8 cellular contexts compared by ENCODE assay signal in genomic region chr5:173326501-173326960, GRCh38. TPM values are rescaled to one million over a fixed set of nuclear protein-coding genes. Genes with fewer than 3 reads are reported as not detected.
DNase-seq lines count a peak whose midpoint lies in the region; ATAC-seq lines count a peak whose summit lies in the region.

No MANE protein-coding gene starts in this region.

- peaks cover 46% of the 10 kb centered on the region for H3K27me3 ChIP-seq in HUES64 (ENCODE audit: insufficient read depth, low read length)

- H3K4me1 ChIP-seq in HUES64 (ENCODE audit: insufficient read depth, low read length) (peaks cover 12% of the 10 kb centered on the region), mesodermal cell (ENCODE audit: control insufficient read depth, insufficient read depth, low read length, poor library complexity, severe bottlenecking) (peaks cover 15% of the 10 kb centered on the region)

- 0 out of 2 replicates have a peak overlapping the region, but pooled peaks have one; percentile 0 for H3K9ac ChIP-seq in HUES64 (ENCODE audit: low read depth, low read length)

- DNase-seq in CMK (ENCODE audit: low read depth) (peak; percentile 54), astrocyte of the hippocampus (ENCODE audit: low read depth, low spot score) (peak; percentile 91)

- H3K27ac ChIP-seq in HUES64 (ENCODE audit: low read depth, low read length) (no peak overlapping the region), mesodermal cell (ENCODE audit: low read depth, low read length, severe bottlenecking) (no peak overlapping the region)

- ATAC-seq in HG02840 (IDR thresholded peaks at IDR 0.05; ENCODE audit: low FRiP score, unreplicated experiment) (no peak), GM18909 (IDR thresholded peaks at IDR 0.05; ENCODE audit: poor library complexity, unreplicated experiment) (no peak), GM21515 (IDR thresholded peaks at IDR 0.05; ENCODE audit: unreplicated experiment) (no peak), HG03045 (IDR thresholded peaks at IDR 0.05; ENCODE audit: unreplicated experiment) (no peak)

- H3K36me3 ChIP-seq in HUES64 (ENCODE audit: insufficient read depth, low read length): peaks cover 46% of the 10 kb centered on the region
- H3K36me3 ChIP-seq in mesodermal cell (ENCODE audit: control insufficient read depth, insufficient read depth, low read length): peaks cover 43% of the 10 kb centered on the region

- H3K9me3 ChIP-seq in HUES64 (ENCODE audit: insufficient read depth, low read depth, low read length) (no peaks in the 10 kb centered on the region), mesodermal cell (ENCODE audit: control insufficient read depth, low read length) (no peaks in the 10 kb centered on the region)

- WGBS in HUES64: 2% methylated on average over 15 of the region's 15 CpGs
- 5 to 11% methylated on average over 6 to 13 of the region's 15 CpGs for WGBS in mesodermal cell (ENCODE audit: insufficient coverage in 2 of 2), 2 experiments

- H3K4me3 ChIP-seq in HUES64 (ENCODE audit: low read length) (peak overlapping the region; percentile 83), mesodermal cell (ENCODE audit: extremely low read depth, insufficient read depth, low read length, poor library complexity, severe bottlenecking) (peak overlapping the region; percentile 64)

RNA-seq across cellular contexts. Expression of gene STC2, which starts 1.7 kb away (rescaled TPM):
- polyA plus RNA-seq in HUES64 (2013, experiment 1 of 2): 13.6 TPM
- polyA plus RNA-seq in HUES64 (2013, experiment 2 of 2): 14.5 TPM
- polyA plus RNA-seq in mesodermal cell (2013, experiment 1 of 2): 17.1 TPM
- 17.3 TPM for polyA plus RNA-seq in mesodermal cell (2013, experiment 2 of 2)
